In the genomic region with DNA sequence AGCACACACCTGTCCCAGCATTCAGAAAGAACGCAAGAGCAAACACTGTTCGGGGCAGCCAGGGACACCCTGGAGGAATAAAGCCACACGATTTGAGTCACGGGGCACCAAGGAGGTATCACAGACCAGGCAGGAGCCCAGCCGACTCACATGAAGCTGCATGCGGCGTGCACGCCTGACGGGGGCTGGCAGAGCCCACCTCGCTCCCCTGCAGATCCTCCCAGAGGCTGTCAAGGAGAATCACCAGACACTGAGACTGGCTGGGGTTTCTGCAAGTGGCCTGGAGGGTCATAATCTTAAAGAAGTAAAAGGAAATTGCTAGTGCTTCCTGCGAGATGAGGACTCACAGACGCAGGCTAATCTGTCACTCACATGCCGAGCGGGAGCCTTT, we compare ENCODE assay signal across 1 cellular context.
TF ChIP-seq lines count a peak whose summit lies in the region.

No MANE protein-coding gene starts in this region.

TF ChIP-seq in neural cell, 6 proteins besides CTCF, POLR2A, EP300 and RAD21 (continued from another document):
- TF ChIP-seq, protein P1, sequence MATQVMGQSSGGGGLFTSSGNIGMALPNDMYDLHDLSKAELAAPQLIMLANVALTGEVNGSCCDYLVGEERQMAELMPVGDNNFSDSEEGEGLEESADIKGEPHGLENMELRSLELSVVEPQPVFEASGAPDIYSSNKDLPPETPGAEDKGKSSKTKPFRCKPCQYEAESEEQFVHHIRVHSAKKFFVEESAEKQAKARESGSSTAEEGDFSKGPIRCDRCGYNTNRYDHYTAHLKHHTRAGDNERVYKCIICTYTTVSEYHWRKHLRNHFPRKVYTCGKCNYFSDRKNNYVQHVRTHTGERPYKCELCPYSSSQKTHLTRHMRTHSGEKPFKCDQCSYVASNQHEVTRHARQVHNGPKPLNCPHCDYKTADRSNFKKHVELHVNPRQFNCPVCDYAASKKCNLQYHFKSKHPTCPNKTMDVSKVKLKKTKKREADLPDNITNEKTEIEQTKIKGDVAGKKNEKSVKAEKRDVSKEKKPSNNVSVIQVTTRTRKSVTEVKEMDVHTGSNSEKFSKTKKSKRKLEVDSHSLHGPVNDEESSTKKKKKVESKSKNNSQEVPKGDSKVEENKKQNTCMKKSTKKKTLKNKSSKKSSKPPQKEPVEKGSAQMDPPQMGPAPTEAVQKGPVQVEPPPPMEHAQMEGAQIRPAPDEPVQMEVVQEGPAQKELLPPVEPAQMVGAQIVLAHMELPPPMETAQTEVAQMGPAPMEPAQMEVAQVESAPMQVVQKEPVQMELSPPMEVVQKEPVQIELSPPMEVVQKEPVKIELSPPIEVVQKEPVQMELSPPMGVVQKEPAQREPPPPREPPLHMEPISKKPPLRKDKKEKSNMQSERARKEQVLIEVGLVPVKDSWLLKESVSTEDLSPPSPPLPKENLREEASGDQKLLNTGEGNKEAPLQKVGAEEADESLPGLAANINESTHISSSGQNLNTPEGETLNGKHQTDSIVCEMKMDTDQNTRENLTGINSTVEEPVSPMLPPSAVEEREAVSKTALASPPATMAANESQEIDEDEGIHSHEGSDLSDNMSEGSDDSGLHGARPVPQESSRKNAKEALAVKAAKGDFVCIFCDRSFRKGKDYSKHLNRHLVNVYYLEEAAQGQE (IDR thresholded peaks at IDR 0.05; ENCODE audit: borderline replicate concordance), result no peak
- TF ChIP-seq TAF1 (IDR thresholded peaks at IDR 0.05; ENCODE audit: low read depth) (no peak), EZH2 (IDR thresholded peaks at IDR 0.05; ENCODE audit: borderline replicate concordance, insufficient read depth, low read length, poor library complexity, severe bottlenecking) (no peak), SMC3 (conservative IDR thresholded peaks at IDR 0.05; ENCODE audit: poor library complexity) (no peak)
TF ChIP-seq in neural cell: peak in this region for 0.
